Comparison of ENCODE assay signal across 1 cellular context in the genomic region with DNA sequence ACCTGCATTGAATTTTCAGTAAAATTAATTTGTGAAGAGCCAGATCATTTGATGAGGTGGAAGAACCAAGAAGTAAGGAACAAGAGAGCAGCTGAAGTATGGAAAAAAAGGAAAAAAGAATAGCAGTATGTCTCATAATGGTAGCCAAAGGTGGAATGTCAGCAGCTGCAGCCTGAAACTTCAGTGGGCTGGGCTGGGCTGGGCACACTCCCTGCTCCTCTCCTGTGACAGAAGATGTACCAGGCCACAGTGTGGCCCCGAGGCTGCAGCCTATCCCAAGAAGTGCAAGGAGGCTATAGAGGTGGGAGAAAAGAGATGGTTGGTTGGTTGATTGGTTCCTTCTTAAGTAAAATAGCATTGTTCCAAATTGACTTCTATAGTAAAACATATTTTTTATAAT.
TF ChIP-seq lines count a peak whose summit lies in the region.

No MANE protein-coding gene starts in this region.

TF ChIP-seq in HepG2, 621 proteins besides CTCF, POLR2A, EP300 and RAD21 (continued from another document):
- TF ChIP-seq, protein P1, sequence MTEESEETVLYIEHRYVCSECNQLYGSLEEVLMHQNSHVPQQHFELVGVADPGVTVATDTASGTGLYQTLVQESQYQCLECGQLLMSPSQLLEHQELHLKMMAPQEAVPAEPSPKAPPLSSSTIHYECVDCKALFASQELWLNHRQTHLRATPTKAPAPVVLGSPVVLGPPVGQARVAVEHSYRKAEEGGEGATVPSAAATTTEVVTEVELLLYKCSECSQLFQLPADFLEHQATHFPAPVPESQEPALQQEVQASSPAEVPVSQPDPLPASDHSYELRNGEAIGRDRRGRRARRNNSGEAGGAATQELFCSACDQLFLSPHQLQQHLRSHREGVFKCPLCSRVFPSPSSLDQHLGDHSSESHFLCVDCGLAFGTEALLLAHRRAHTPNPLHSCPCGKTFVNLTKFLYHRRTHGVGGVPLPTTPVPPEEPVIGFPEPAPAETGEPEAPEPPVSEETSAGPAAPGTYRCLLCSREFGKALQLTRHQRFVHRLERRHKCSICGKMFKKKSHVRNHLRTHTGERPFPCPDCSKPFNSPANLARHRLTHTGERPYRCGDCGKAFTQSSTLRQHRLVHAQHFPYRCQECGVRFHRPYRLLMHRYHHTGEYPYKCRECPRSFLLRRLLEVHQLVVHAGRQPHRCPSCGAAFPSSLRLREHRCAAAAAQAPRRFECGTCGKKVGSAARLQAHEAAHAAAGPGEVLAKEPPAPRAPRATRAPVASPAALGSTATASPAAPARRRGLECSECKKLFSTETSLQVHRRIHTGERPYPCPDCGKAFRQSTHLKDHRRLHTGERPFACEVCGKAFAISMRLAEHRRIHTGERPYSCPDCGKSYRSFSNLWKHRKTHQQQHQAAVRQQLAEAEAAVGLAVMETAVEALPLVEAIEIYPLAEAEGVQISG (CRISPR knock-in tag; IDR thresholded peaks at IDR 0.05) = no peak
- TF ChIP-seq ZBTB7B (CRISPR knock-in tag; IDR thresholded peaks at IDR 0.05) (no peak), FIP1L1 (IDR thresholded peaks at IDR 0.05; ENCODE audit: borderline replicate concordance, insufficient read depth, low read depth, low read length) (no peak), SRF (IDR thresholded peaks at IDR 0.05; ENCODE audit: low read depth, low read length) (no peak), MIER3 (CRISPR knock-in tag; IDR thresholded peaks at IDR 0.05; ENCODE audit: borderline replicate concordance) (no peak)
- TF ChIP-seq, protein P2, sequence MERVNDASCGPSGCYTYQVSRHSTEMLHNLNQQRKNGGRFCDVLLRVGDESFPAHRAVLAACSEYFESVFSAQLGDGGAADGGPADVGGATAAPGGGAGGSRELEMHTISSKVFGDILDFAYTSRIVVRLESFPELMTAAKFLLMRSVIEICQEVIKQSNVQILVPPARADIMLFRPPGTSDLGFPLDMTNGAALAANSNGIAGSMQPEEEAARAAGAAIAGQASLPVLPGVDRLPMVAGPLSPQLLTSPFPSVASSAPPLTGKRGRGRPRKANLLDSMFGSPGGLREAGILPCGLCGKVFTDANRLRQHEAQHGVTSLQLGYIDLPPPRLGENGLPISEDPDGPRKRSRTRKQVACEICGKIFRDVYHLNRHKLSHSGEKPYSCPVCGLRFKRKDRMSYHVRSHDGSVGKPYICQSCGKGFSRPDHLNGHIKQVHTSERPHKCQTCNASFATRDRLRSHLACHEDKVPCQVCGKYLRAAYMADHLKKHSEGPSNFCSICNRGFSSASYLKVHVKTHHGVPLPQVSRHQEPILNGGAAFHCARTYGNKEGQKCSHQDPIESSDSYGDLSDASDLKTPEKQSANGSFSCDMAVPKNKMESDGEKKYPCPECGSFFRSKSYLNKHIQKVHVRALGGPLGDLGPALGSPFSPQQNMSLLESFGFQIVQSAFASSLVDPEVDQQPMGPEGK (CRISPR knock-in tag; IDR thresholded peaks at IDR 0.05) = no peak
